In the genomic region with DNA sequence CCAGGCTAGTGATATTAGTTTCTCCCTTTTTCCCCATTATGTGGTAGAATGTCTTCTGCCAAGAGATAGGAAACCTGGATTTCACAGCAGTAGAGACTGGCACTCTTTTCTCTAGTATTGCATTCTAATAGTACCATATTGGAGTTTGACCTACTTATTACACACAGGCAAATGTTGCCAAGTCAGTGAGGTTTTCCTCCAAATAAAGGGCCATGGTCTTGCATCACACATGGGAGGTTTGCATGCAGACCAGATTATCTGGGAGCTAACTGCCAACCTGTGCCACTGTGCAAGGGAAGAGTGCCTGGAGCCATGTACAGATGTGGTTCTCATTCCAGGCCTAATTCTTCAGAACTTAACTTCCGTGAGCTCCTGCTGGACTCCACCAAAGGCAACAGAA, we compare ENCODE assay signal across 2 cellular contexts.
TF ChIP-seq lines count a peak whose summit lies in the region.

No MANE protein-coding gene starts in this region.

TF ChIP-seq in liver, 16 proteins besides CTCF, POLR2A, EP300 and RAD21 (continued from another document):
- TF ChIP-seq, protein P1, sequence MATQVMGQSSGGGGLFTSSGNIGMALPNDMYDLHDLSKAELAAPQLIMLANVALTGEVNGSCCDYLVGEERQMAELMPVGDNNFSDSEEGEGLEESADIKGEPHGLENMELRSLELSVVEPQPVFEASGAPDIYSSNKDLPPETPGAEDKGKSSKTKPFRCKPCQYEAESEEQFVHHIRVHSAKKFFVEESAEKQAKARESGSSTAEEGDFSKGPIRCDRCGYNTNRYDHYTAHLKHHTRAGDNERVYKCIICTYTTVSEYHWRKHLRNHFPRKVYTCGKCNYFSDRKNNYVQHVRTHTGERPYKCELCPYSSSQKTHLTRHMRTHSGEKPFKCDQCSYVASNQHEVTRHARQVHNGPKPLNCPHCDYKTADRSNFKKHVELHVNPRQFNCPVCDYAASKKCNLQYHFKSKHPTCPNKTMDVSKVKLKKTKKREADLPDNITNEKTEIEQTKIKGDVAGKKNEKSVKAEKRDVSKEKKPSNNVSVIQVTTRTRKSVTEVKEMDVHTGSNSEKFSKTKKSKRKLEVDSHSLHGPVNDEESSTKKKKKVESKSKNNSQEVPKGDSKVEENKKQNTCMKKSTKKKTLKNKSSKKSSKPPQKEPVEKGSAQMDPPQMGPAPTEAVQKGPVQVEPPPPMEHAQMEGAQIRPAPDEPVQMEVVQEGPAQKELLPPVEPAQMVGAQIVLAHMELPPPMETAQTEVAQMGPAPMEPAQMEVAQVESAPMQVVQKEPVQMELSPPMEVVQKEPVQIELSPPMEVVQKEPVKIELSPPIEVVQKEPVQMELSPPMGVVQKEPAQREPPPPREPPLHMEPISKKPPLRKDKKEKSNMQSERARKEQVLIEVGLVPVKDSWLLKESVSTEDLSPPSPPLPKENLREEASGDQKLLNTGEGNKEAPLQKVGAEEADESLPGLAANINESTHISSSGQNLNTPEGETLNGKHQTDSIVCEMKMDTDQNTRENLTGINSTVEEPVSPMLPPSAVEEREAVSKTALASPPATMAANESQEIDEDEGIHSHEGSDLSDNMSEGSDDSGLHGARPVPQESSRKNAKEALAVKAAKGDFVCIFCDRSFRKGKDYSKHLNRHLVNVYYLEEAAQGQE (IDR thresholded peaks at IDR 0.05), result peak; percentile 61
- TF ChIP-seq JUND (IDR thresholded peaks at IDR 0.05), result peak; percentile 78 to 84
- peak; percentile 73 for TF ChIP-seq ZBTB33 (IDR thresholded peaks at IDR 0.05)
- TF ChIP-seq, protein P2, sequence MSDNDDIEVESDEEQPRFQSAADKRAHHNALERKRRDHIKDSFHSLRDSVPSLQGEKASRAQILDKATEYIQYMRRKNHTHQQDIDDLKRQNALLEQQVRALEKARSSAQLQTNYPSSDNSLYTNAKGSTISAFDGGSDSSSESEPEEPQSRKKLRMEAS (IDR thresholded peaks at IDR 0.05), result peak; percentile 90
- TF ChIP-seq SP1 (IDR thresholded peaks at IDR 0.05), result peak; percentile 76
- peak in 1 of 2 donors; percentile 50 for TF ChIP-seq GABPA (IDR thresholded peaks at IDR 0.05 in 1 of 2, conservative IDR thresholded peaks at IDR 0.05 in 1 of 2)
- no peak for TF ChIP-seq EGR1 (IDR thresholded peaks at IDR 0.05; ENCODE audit: low read depth in 2 of 2)
- no peak for TF ChIP-seq TAF1 (conservative IDR thresholded peaks at IDR 0.05)
- peak; percentile 52 for TF ChIP-seq FOXA2 (IDR thresholded peaks at IDR 0.05)
- TF ChIP-seq YY1 (IDR thresholded peaks at IDR 0.05), result peak; percentile 91
- no peak for TF ChIP-seq NR2F2 (IDR thresholded peaks at IDR 0.05)
- peak; percentile 93 to 95 for TF ChIP-seq HNF4A (conservative IDR thresholded peaks at IDR 0.05)
- TF ChIP-seq FOXA1 (IDR thresholded peaks at IDR 0.05), result peak; percentile 68
- TF ChIP-seq HNF4G (IDR thresholded peaks at IDR 0.05), result peak; percentile 80

TF ChIP-seq in HepG2, 621 proteins besides CTCF, POLR2A, EP300 and RAD21 (continued from another document):
- no peak for TF ChIP-seq BCLAF1 (IDR thresholded peaks at IDR 0.05)
- TF ChIP-seq, protein P3, sequence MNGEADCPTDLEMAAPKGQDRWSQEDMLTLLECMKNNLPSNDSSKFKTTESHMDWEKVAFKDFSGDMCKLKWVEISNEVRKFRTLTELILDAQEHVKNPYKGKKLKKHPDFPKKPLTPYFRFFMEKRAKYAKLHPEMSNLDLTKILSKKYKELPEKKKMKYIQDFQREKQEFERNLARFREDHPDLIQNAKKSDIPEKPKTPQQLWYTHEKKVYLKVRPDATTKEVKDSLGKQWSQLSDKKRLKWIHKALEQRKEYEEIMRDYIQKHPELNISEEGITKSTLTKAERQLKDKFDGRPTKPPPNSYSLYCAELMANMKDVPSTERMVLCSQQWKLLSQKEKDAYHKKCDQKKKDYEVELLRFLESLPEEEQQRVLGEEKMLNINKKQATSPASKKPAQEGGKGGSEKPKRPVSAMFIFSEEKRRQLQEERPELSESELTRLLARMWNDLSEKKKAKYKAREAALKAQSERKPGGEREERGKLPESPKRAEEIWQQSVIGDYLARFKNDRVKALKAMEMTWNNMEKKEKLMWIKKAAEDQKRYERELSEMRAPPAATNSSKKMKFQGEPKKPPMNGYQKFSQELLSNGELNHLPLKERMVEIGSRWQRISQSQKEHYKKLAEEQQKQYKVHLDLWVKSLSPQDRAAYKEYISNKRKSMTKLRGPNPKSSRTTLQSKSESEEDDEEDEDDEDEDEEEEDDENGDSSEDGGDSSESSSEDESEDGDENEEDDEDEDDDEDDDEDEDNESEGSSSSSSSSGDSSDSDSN (CRISPR knock-in tag; IDR thresholded peaks at IDR 0.05), result no peak
- TF ChIP-seq GATAD2A (CRISPR knock-in tag; IDR thresholded peaks at IDR 0.05), result no peak
- TF ChIP-seq TCF7 (IDR thresholded peaks at IDR 0.05; ENCODE audit: low read depth), result no peak
- TF ChIP-seq ELF4 (CRISPR knock-in tag; IDR thresholded peaks at IDR 0.05; ENCODE audit: borderline replicate concordance), result no peak
- no peak for TF ChIP-seq ZMYM2 (CRISPR knock-in tag; IDR thresholded peaks at IDR 0.05)
- TF ChIP-seq ZNF121 (CRISPR knock-in tag; IDR thresholded peaks at IDR 0.05), result no peak
- TF ChIP-seq THAP11 (CRISPR knock-in tag; IDR thresholded peaks at IDR 0.05), result no peak
- TF ChIP-seq, protein P4, sequence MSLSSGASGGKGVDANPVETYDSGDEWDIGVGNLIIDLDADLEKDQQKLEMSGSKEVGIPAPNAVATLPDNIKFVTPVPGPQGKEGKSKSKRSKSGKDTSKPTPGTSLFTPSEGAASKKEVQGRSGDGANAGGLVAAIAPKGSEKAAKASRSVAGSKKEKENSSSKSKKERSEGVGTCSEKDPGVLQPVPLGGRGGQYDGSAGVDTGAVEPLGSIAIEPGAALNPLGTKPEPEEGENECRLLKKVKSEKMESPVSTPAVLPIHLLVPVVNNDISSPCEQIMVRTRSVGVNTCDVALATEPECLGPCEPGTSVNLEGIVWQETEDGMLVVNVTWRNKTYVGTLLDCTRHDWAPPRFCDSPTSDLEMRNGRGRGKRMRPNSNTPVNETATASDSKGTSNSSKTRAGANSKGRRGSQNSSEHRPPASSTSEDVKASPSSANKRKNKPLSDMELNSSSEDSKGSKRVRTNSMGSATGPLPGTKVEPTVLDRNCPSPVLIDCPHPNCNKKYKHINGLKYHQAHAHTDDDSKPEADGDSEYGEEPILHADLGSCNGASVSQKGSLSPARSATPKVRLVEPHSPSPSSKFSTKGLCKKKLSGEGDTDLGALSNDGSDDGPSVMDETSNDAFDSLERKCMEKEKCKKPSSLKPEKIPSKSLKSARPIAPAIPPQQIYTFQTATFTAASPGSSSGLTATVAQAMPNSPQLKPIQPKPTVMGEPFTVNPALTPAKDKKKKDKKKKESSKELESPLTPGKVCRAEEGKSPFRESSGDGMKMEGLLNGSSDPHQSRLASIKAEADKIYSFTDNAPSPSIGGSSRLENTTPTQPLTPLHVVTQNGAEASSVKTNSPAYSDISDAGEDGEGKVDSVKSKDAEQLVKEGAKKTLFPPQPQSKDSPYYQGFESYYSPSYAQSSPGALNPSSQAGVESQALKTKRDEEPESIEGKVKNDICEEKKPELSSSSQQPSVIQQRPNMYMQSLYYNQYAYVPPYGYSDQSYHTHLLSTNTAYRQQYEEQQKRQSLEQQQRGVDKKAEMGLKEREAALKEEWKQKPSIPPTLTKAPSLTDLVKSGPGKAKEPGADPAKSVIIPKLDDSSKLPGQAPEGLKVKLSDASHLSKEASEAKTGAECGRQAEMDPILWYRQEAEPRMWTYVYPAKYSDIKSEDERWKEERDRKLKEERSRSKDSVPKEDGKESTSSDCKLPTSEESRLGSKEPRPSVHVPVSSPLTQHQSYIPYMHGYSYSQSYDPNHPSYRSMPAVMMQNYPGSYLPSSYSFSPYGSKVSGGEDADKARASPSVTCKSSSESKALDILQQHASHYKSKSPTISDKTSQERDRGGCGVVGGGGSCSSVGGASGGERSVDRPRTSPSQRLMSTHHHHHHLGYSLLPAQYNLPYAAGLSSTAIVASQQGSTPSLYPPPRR (CRISPR knock-in tag; IDR thresholded peaks at IDR 0.05; ENCODE audit: borderline replicate concordance), result no peak
- TF ChIP-seq ZNF296 (CRISPR knock-in tag; conservative IDR thresholded peaks at IDR 0.05), result no peak
- no peak for TF ChIP-seq CENPT (CRISPR knock-in tag; IDR thresholded peaks at IDR 0.05; ENCODE audit: low read depth)
- no peak for TF ChIP-seq NBN (conservative IDR thresholded peaks at IDR 0.05)
